In genomic region chr18:61738488-61738887, GRCh38 we compare ENCODE assay signal across 12 cellular contexts.
A peak's percentile ranks its signal among the peaks of the same experiment; 100 is the strongest.
DNase-seq lines count a peak whose midpoint lies in the region; ATAC-seq, FAIRE-seq and TF ChIP-seq lines count a peak whose summit lies in the region.
"Had no signal": no experiment of that assay in that cellular context is flagged by ENCODE, and none has a peak within 500 bp of the region (broad histone marks: within the 10 kb centered on the region; RNA-seq: fewer than 3 reads in every experiment).

No MANE protein-coding gene starts in this region.

- peaks cover 0 to 56% (median 30%) of the 10 kb centered on the region in 12 donors for H3K4me1 ChIP-seq in heart left ventricle
- peaks cover 13 to 15% of the 10 kb centered on the region in 2 donors for H3K4me1 ChIP-seq in small intestine (ENCODE audit: control insufficient read depth in 2 of 2, insufficient read depth in 1 of 2, low read depth in 1 of 2, low read length in 1 of 2)

- H3K36me3 ChIP-seq in heart left ventricle, result no peaks in the 10 kb centered on the region
- H3K36me3 ChIP-seq in small intestine (ENCODE audit: control insufficient read depth in 2 of 2, insufficient read depth in 2 of 2, low read length in 2 of 2), result no peaks in the 10 kb centered on the region

- POLR2A ChIA-PET in activated CD4-positive, alpha-beta T cell treated with anti-CD3 and anti-CD28 coated beads for 36 hours (lab: Charles Lee), result no interaction called here

- no peak for TF ChIP-seq CTCF in heart left ventricle (IDR thresholded peaks at IDR 0.05)

- no peak overlapping the region for H3K4me3 Mint-ChIP-seq in activated CD4-positive, alpha-beta T cell treated with anti-CD3 and anti-CD28 coated beads for 36 hours
- H3K4me3 Mint-ChIP-seq: nephron progenitor cell had no signal

- no peak for TF ChIP-seq POLR2A in heart left ventricle (IDR thresholded peaks at IDR 0.05)

- CTCF ChIA-PET in activated CD4-positive, alpha-beta T cell treated with anti-CD3 and anti-CD28 coated beads for 36 hours (lab: Charles Lee), result interaction anchor here (0.5 kb wide), 1 partner anchor 102 kb away, joined by 3 read pairs; no protein-coding TSS in a partner anchor

- no peaks in the 10 kb centered on the region for H3K36me3 Mint-ChIP-seq in activated CD4-positive, alpha-beta T cell treated with anti-CD3 and anti-CD28 coated beads for 36 hours (ENCODE audit: low read depth)

- H3K4me3 ChIP-seq in heart left ventricle, result no peak overlapping the region
- H3K4me3 ChIP-seq in small intestine (ENCODE audit: low read depth in 1 of 2, low read length in 2 of 2), result no peak overlapping the region

- H3K27ac Mint-ChIP-seq in activated CD4-positive, alpha-beta T cell treated with anti-CD3 and anti-CD28 coated beads for 36 hours, result no peak overlapping the region
- H3K27ac Mint-ChIP-seq: nephron progenitor cell had no signal

- WGBS in heart left ventricle, 4 donors, result 72 to 79% (median 76%) methylated on average over 3 of the region's 3 CpGs
- WGBS in small intestine, 3 donors, result 58 to 60% (median 60%) methylated on average over 3 of the region's 3 CpGs

- H3K27me3 ChIP-seq in heart left ventricle (no peaks in the 10 kb centered on the region), small intestine (ENCODE audit: control insufficient read depth in 2 of 2, insufficient read depth in 2 of 2, low read length in 2 of 2) (no peaks in the 10 kb centered on the region)

- no peaks in the 10 kb centered on the region for H3K9me3 Mint-ChIP-seq in activated CD4-positive, alpha-beta T cell treated with anti-CD3 and anti-CD28 coated beads for 36 hours (ENCODE audit: low read depth)

- no peaks in the 10 kb centered on the region for H3K4me1 Mint-ChIP-seq in activated CD4-positive, alpha-beta T cell treated with anti-CD3 and anti-CD28 coated beads for 36 hours

- no peaks in the 10 kb centered on the region for H3K9me3 ChIP-seq in heart left ventricle
- no peaks in the 10 kb centered on the region for H3K9me3 ChIP-seq in small intestine (ENCODE audit: control insufficient read depth, low read depth)

- ATAC-seq in heart left ventricle, result peak in 3 of 4 donors; percentile 31 to 51 (median 39)
- no peak for ATAC-seq in activated CD4-positive, alpha-beta T cell treated with anti-CD3 and anti-CD28 coated beads for 36 hours
- no peak for ATAC-seq in GM21717 (IDR thresholded peaks at IDR 0.05; ENCODE audit: unreplicated experiment)

- intact Hi-C loops in heart left ventricle (cut with DNase I), result loop anchor here in 1 of 10 donors (10.0 kb wide), 1 partner anchor 104 kb away; no protein-coding TSS in a partner anchor
- intact Hi-C loops in activated CD4-positive, alpha-beta T cell treated with anti-CD3 and anti-CD28 coated beads for 36 hours (cut with DNase I, micrococcal nuclease), result no loop called here

- DNase-seq in GM04503 (ENCODE audit: low read depth), result peak; percentile 30
- DNase-seq in amniotic epithelial cell (ENCODE audit: low read depth), result peak; percentile 19
- DNase-seq in heart left ventricle, result no peak
- peak; percentile 55 for DNase-seq in small intestine
- DNase-seq in activated CD4-positive, alpha-beta T cell treated with anti-CD3 and anti-CD28 coated beads for 36 hours, result no peak
- no peak for DNase-seq in nucleus accumbens (lab: John Stamatoyannopoulos, UW)
- DNase-seq in activated effector memory CD4-positive, alpha-beta T cell treated with Interleukin-2 at 50 U/mL for 16 hours, result no peak
- DNase-seq: activated naive CD4-positive, alpha-beta T cell treated with Interleukin-2 at 50 U/mL for 16 hours; hypothalamus; NCI-H526 treated with DMSO at 0.1 percent for 48 hours; nephron progenitor cell had no signal

- FAIRE-seq in small intestine (lab: Jason Lieb, UNC), result no peak

- no peaks in the 10 kb centered on the region for H3K27me3 Mint-ChIP-seq in activated CD4-positive, alpha-beta T cell treated with anti-CD3 and anti-CD28 coated beads for 36 hours

- peak overlapping the region; percentile 57 to 84 (median 72) for H3K27ac ChIP-seq in heart left ventricle
- peak overlapping the region in 1 of 2 donors; percentile 55 for H3K27ac ChIP-seq in small intestine (ENCODE audit: low read depth in 1 of 2, low read length in 1 of 2)

Comparison
In these comparisons a context has a peak if more than half of its experiments do, and no peak if none do; other contexts are left out.
1. DNase-seq: peak in GM04503 (single experiment), amniotic epithelial cell (single experiment) and small intestine (single experiment); none in heart left ventricle (0 of 5), activated CD4-positive, alpha-beta T cell treated with anti-CD3 and anti-CD28 coated beads for 36 hours (single experiment), nucleus accumbens (0 of 56) and activated effector memory CD4-positive, alpha-beta T cell treated with Interleukin-2 at 50 U/mL for 16 hours (single experiment).
2. ATAC-seq: peak in heart left ventricle (3 of 4); none in activated CD4-positive, alpha-beta T cell treated with anti-CD3 and anti-CD28 coated beads for 36 hours (single experiment) and GM21717 (single experiment).